Comparison of ENCODE assay signal across 1 cellular context in genomic region chr11:116427903-116428637, GRCh38.
TF ChIP-seq lines count a peak whose summit lies in the region.

No MANE protein-coding gene starts in this region.

TF ChIP-seq in HepG2, 621 proteins besides CTCF, POLR2A, EP300 and RAD21 (continued from another document and continues in another):
- no peak; the same call in 1 of the 2 replicates for TF ChIP-seq ZNF639 (CRISPR knock-in tag; conservative IDR thresholded peaks at IDR 0.05)
- peak; percentile 59 for TF ChIP-seq TFAP4 (IDR thresholded peaks at IDR 0.05; ENCODE audit: borderline replicate concordance, low read depth)
- TF ChIP-seq ZNF570 (CRISPR knock-in tag; IDR thresholded peaks at IDR 0.05; ENCODE audit: borderline replicate concordance) = 0 out of 2 replicates have a peak, but pooled peaks have one; percentile 18
- no peak for TF ChIP-seq RBAK (CRISPR knock-in tag; IDR thresholded peaks at IDR 0.05)
- peak; percentile 64 for TF ChIP-seq SAP130 (CRISPR knock-in tag; IDR thresholded peaks at IDR 0.05; ENCODE audit: low read depth)
- TF ChIP-seq ETV5 (CRISPR knock-in tag; IDR thresholded peaks at IDR 0.05; ENCODE audit: borderline replicate concordance) = peak; percentile 30; the same call in 1 of the 2 replicates
- no peak; the same call in none of the 2 replicates for TF ChIP-seq ZFX (CRISPR knock-in tag; IDR thresholded peaks at IDR 0.05; ENCODE audit: low read depth)
- no peak for TF ChIP-seq CREB1 (IDR thresholded peaks at IDR 0.05)
- peak; percentile 80 for TF ChIP-seq CREB1 (CRISPR knock-in tag; IDR thresholded peaks at IDR 0.05)
- no peak for TF ChIP-seq FOXK1 (CRISPR knock-in tag; IDR thresholded peaks at IDR 0.05; ENCODE audit: borderline replicate concordance, low read depth)
- TF ChIP-seq ZNF205 (CRISPR knock-in tag; IDR thresholded peaks at IDR 0.05) = peak; percentile 66; the same call in 1 of the 2 replicates
- no peak for TF ChIP-seq ZBTB37 (CRISPR knock-in tag; IDR thresholded peaks at IDR 0.05)
- TF ChIP-seq HNRNPL (IDR thresholded peaks at IDR 0.05; ENCODE audit: low read depth, low read length) = peak; percentile 88
- 0 out of 4 replicates have a peak, but pooled peaks of 1 of the 2 experiments have one; percentile 58 for TF ChIP-seq ATF4 (CRISPR knock-in tag; IDR thresholded peaks at IDR 0.05)
- TF ChIP-seq RCOR2 (CRISPR knock-in tag; IDR thresholded peaks at IDR 0.05) = peak; percentile 24; the same call in 1 of the 2 replicates
- TF ChIP-seq HNF1A (IDR thresholded peaks at IDR 0.05; ENCODE audit: low read depth) = 0 out of 2 replicates have a peak, but pooled peaks have one; percentile 36
- no peak; the same call in 1 of the 2 replicates for TF ChIP-seq HNF1A (CRISPR knock-in tag; IDR thresholded peaks at IDR 0.05; ENCODE audit: borderline replicate concordance)
- no peak for TF ChIP-seq ISL2 (CRISPR knock-in tag; IDR thresholded peaks at IDR 0.05)
- 0 out of 2 replicates have a peak, but pooled peaks have one; percentile 47 for TF ChIP-seq TIGD3 (CRISPR knock-in tag; IDR thresholded peaks at IDR 0.05; ENCODE audit: borderline replicate concordance)
- TF ChIP-seq MAZ (IDR thresholded peaks at IDR 0.05; ENCODE audit: borderline replicate concordance, low read depth, low read length) = no peak
- TF ChIP-seq MAZ (CRISPR knock-in tag; IDR thresholded peaks at IDR 0.05; ENCODE audit: low read depth) = peak; percentile 16; the same call in 1 of the 2 replicates
- peak; percentile 30; the same call in 1 of the 2 replicates for TF ChIP-seq GATAD1 (CRISPR knock-in tag; IDR thresholded peaks at IDR 0.05)
- TF ChIP-seq ARID5B (CRISPR knock-in tag; IDR thresholded peaks at IDR 0.05) = peak; percentile 80
- TF ChIP-seq ATF7-NPFF (CRISPR knock-in tag; IDR thresholded peaks at IDR 0.05; ENCODE audit: low read depth) = 0 out of 2 replicates have a peak, but pooled peaks have one; percentile 16
- no peak for TF ChIP-seq HMGA1 (CRISPR knock-in tag; conservative IDR thresholded peaks at IDR 0.05)
- peak; percentile 75 for TF ChIP-seq ATF1 (CRISPR knock-in tag; IDR thresholded peaks at IDR 0.05)
- 0 out of 2 replicates have a peak, but pooled peaks have one; percentile 25 for TF ChIP-seq ZBTB34 (CRISPR knock-in tag; IDR thresholded peaks at IDR 0.05)
- TF ChIP-seq XRCC5 (optimal IDR thresholded peaks at IDR 0.05; ENCODE audit: low read length) = no peak
- 0 out of 2 replicates have a peak, but pooled peaks have one; percentile 43 for TF ChIP-seq SAFB2 (CRISPR knock-in tag; IDR thresholded peaks at IDR 0.05; ENCODE audit: borderline replicate concordance, low read depth)
- peak; percentile 55; the same call in 1 of the 2 replicates for TF ChIP-seq PITX1 (CRISPR knock-in tag; IDR thresholded peaks at IDR 0.05)
- TF ChIP-seq ZBTB3 (CRISPR knock-in tag; IDR thresholded peaks at IDR 0.05; ENCODE audit: borderline replicate concordance, low read depth) = no peak; the same call in 1 of the 2 replicates
- TF ChIP-seq ZGPAT (CRISPR knock-in tag; IDR thresholded peaks at IDR 0.05) = peak; percentile 79
- TF ChIP-seq HINFP (CRISPR knock-in tag; IDR thresholded peaks at IDR 0.05; ENCODE audit: low read depth) = 0 out of 2 replicates have a peak, but pooled peaks have one; percentile 25
- no peak for TF ChIP-seq ZNF121 (CRISPR knock-in tag; IDR thresholded peaks at IDR 0.05)
- peak; percentile 84 for TF ChIP-seq MED8 (CRISPR knock-in tag; IDR thresholded peaks at IDR 0.05; ENCODE audit: insufficient replicate concordance)
- peak; percentile 71 for TF ChIP-seq ZEB1 (IDR thresholded peaks at IDR 0.05; ENCODE audit: insufficient replicate concordance, low read depth)
- no peak for TF ChIP-seq SP1 (IDR thresholded peaks at IDR 0.05)
- no peak for TF ChIP-seq SP1 (CRISPR knock-in tag; IDR thresholded peaks at IDR 0.05)
- TF ChIP-seq ZFP36L1 (CRISPR knock-in tag; IDR thresholded peaks at IDR 0.05) = no peak
